Comparison of ENCODE assay signal across 13 cellular contexts in genomic region chr10:68792115-68792514, GRCh38. TPM values are rescaled to one million over a fixed set of nuclear protein-coding genes. Genes with fewer than 3 reads are reported as not detected.
A peak's percentile ranks its signal among the peaks of the same experiment; 100 is the strongest.
DNase-seq lines count a peak whose midpoint lies in the region; FAIRE-seq and TF ChIP-seq lines count a peak whose summit lies in the region.
"Had no signal": no experiment of that assay in that cellular context is flagged by ENCODE, and none has a peak within 500 bp of the region (broad histone marks: within the 10 kb centered on the region; RNA-seq: fewer than 3 reads in every experiment).

No MANE protein-coding gene starts in this region.

- H3K36me3 ChIP-seq in OCI-LY3 (replicated peaks; ENCODE audit: low read depth, low read length) (peaks cover 18% of the 10 kb centered on the region), ascending aorta (peaks cover 45 to 85% of the 10 kb centered on the region in 2 donors)

- FAIRE-seq in GM12891 (lab: Jason Lieb, UNC), result no peak

- TF ChIP-seq CTCF in OCI-LY3 (IDR thresholded peaks at IDR 0.05; ENCODE audit: low read depth, low read length), result peak; percentile 19
- peak in 1 of 3 experiments; percentile 19 for TF ChIP-seq CTCF in ascending aorta (IDR thresholded peaks at IDR 0.05)

- H3K4me3 ChIP-seq in OCI-LY3 (ENCODE audit: low read length) (no peak overlapping the region), ascending aorta (no peak overlapping the region)
- H3K4me3 ChIP-seq: lung, SJSA1 had no signal

- DNase-seq in NCI-H2171 treated with DMSO at 0.1 percent for 48 hours (lab: John Stamatoyannopoulos, UW) (peak; percentile 1), NCI-H2171 (lab: John Stamatoyannopoulos, UW) (no peak), dermis microvascular lymphatic vessel endothelial cell (ENCODE audit: low read depth in 2 of 2) (peak; percentile 2 to 5), renal cortical epithelial cell (ENCODE audit: low read depth) (peak; percentile 46), anterior cingulate cortex (lab: John Stamatoyannopoulos, UW) (no peak), ascending aorta (ENCODE audit: low spot score in 2 of 2) (no peak), GM12891 (ENCODE audit: insufficient read length, low spot score) (no peak)
- DNase-seq: cerebellar nuclear complex had no signal

- H3K9me3 ChIP-seq in OCI-LY3 (ENCODE audit: insufficient read depth, low read length), result no peaks in the 10 kb centered on the region
- no peaks in the 10 kb centered on the region for H3K9me3 ChIP-seq in ascending aorta
- H3K9me3 ChIP-seq: SJSA1 had no signal

- intact Hi-C loops in ascending aorta (cut with DNase I), result loop anchor here (5.0 kb wide), 1 partner anchor 105 kb away; no protein-coding TSS in a partner anchor

- H3K4me1 ChIP-seq in OCI-LY3 (ENCODE audit: low read length) (peaks cover 11% of the 10 kb centered on the region), ascending aorta (no peaks in the 10 kb centered on the region)
- H3K4me1 ChIP-seq: parathyroid adenoma, SJSA1 had no signal

- H3K27ac ChIP-seq in OCI-LY3 (ENCODE audit: low read length), result no peak overlapping the region
- H3K27ac ChIP-seq in ascending aorta, result no peak overlapping the region
- H3K27ac ChIP-seq: parathyroid adenoma, SJSA1 had no signal

- no peak overlapping the region for H3K4me2 ChIP-seq in OCI-LY3 (ENCODE audit: low read length)

- peaks cover 2% of the 10 kb centered on the region; the same call in 1 of the 2 replicates for H4K20me1 ChIP-seq in OCI-LY3 (ENCODE audit: insufficient read depth, low read length)

- H3K27me3 ChIP-seq in OCI-LY3 (ENCODE audit: low read depth, low read length), result no peaks in the 10 kb centered on the region
- H3K27me3 ChIP-seq in ascending aorta, result no peaks in the 10 kb centered on the region
- H3K27me3 ChIP-seq: SJSA1 had no signal

- TF ChIP-seq POLR2A in GM12891 (IDR thresholded peaks at IDR 0.05; ENCODE audit: low read depth, low read length), result no peak

- H2AFZ ChIP-seq in OCI-LY3 (ENCODE audit: low read depth, low read length), result no peak overlapping the region
- H2AFZ ChIP-seq: parathyroid adenoma had no signal

- H3K9ac ChIP-seq in OCI-LY3 (ENCODE audit: low read length), result no peak overlapping the region
- H3K9ac ChIP-seq: parathyroid adenoma had no signal

- no peaks in the 10 kb centered on the region for H3K79me2 ChIP-seq in OCI-LY3 (ENCODE audit: low read length)
- H3K79me2 ChIP-seq: parathyroid adenoma had no signal

TF ChIP-seq in GM12891, 5 proteins besides CTCF, POLR2A, EP300 and RAD21:
- TF ChIP-seq SPI1 (IDR thresholded peaks at IDR 0.05; ENCODE audit: low read depth, low read length) (no peak), POU2F2 (IDR thresholded peaks at IDR 0.05; ENCODE audit: low read depth, low read length) (no peak), TAF1 (IDR thresholded peaks at IDR 0.05; ENCODE audit: low read depth, low read length) (no peak), POLR2AphosphoS5 (IDR thresholded peaks at IDR 0.05; ENCODE audit: low read depth, low read length) (no peak), PAX5 (IDR thresholded peaks at IDR 0.05; ENCODE audit: insufficient read depth, low read length, severe bottlenecking) (no peak)

RNA-seq across cellular contexts. Expression of gene STOX1, which starts 35.2 kb away (rescaled TPM):
- 0.13 and 0.38 TPM in 2 replicates for total RNA-seq in dermis microvascular lymphatic vessel endothelial cell
- 0.35 and 2.9 TPM in 2 replicates for total RNA-seq in renal cortical epithelial cell
- 0.11 TPM for total RNA-seq in ascending aorta
- 0.54 TPM for polyA plus RNA-seq in GM12891 (2012; ENCODE audit: low read depth, missing spikeins)
- total RNA-seq: glomerular endothelial cell had no signal

Comparison
In these comparisons a context has a peak if more than half of its experiments do, and no peak if none do; other contexts are left out.
1. DNase-seq: peak in NCI-H2171 treated with DMSO at 0.1 percent for 48 hours (single experiment), dermis microvascular lymphatic vessel endothelial cell (2 of 2) and renal cortical epithelial cell (single experiment); none in NCI-H2171 (single experiment), anterior cingulate cortex (0 of 58), ascending aorta (0 of 2) and GM12891 (single experiment).